Comparison of ENCODE assay signal across 8 cellular contexts in genomic region chr10:62815373-62816111, GRCh38. TPM values are rescaled to one million over a fixed set of nuclear protein-coding genes. Genes with fewer than 3 reads are reported as not detected.
DNase-seq lines count a peak whose midpoint lies in the region; ATAC-seq and TF ChIP-seq lines count a peak whose summit lies in the region.

No MANE protein-coding gene starts in this region.

- H3K27me3 ChIP-seq in DOHH2 (ENCODE audit: control insufficient read depth, low read length) (peaks cover 41% of the 10 kb centered on the region), duodenal mucosa (ENCODE audit: control insufficient read depth in 1 of 2, insufficient read depth in 2 of 2, low read length in 2 of 2) (peaks cover 42 to 46% of the 10 kb centered on the region in 2 donors), tibial artery (peaks cover 0 to 30% of the 10 kb centered on the region in 2 donors)

- no peaks in the 10 kb centered on the region for H3K9me2 ChIP-seq in DOHH2 (replicated peaks; ENCODE audit: control insufficient read depth, low read length)

- H3K4me3 ChIP-seq in DOHH2 (ENCODE audit: low read length), result peak overlapping the region; percentile 78
- peak overlapping the region; percentile 76 to 81 for H3K4me3 ChIP-seq in duodenal mucosa (ENCODE audit: low read depth in 1 of 2, low read length in 2 of 2)
- H3K4me3 ChIP-seq in tibial artery, result peak overlapping the region; percentile 66 to 70

- peaks cover 39% of the 10 kb centered on the region for H3K4me1 ChIP-seq in DOHH2 (ENCODE audit: control insufficient read depth, low read length)
- H3K4me1 ChIP-seq in duodenal mucosa (ENCODE audit: control insufficient read depth in 1 of 2, insufficient read depth in 2 of 2, low read length in 2 of 2), result peaks cover 25 to 31% of the 10 kb centered on the region in 2 donors
- peaks cover 0 to 51% (median 38%) of the 10 kb centered on the region in 4 donors for H3K4me1 ChIP-seq in tibial artery

- no peak overlapping the region for H3K27ac ChIP-seq in DOHH2 (ENCODE audit: low read depth, low read length)
- H3K27ac ChIP-seq in duodenal mucosa (ENCODE audit: low read depth, low read length), result no peak overlapping the region
- peak overlapping the region in 1 of 2 donors; percentile 72 for H3K27ac ChIP-seq in tibial artery

- H3K9me3 Mint-ChIP-seq in T-cell (no peaks in the 10 kb centered on the region), mesothelial cell of epicardium (no peaks in the 10 kb centered on the region)

- H4K20me1 ChIP-seq in DOHH2 (ENCODE audit: control insufficient read depth, insufficient read depth, low read depth, low read length), result peaks cover 9% of the 10 kb centered on the region; the same call in 1 of the 2 replicates

- intact Hi-C loops in tibial artery (cut with DNase I; ENCODE audit: low total_unique reads), result loop anchor here (5.0 to 10.0 kb wide), 3 partner anchors 319 to 371 kb away; partner anchors contain the start of gene NRBF2

- H3K4me3 Mint-ChIP-seq in T-cell, result peak overlapping the region; percentile 86 to 97 (median 95)
- H3K4me3 Mint-ChIP-seq in mesothelial cell of epicardium, result peak overlapping the region; percentile 85

- TF ChIP-seq CTCF in DOHH2 (IDR thresholded peaks at IDR 0.05; ENCODE audit: low read depth, low read length, poor library complexity, severe bottlenecking) (no peak), mesothelial cell of epicardium (IDR thresholded peaks at IDR 0.05; ENCODE audit: unreplicated experiment) (no peak), tibial artery (IDR thresholded peaks at IDR 0.05) (no peak)

- CTCF ChIA-PET in T-cell (lab: Charles Lee), result interaction anchor here (0.6 to 4.5 kb wide), 17 partner anchors 9 to 821 kb away, joined by 3 to 97 read pairs (median 7); partner anchors contain the start of gene ADO (in 1 of the 2)

- ATAC-seq in T-cell (replicated peaks in 1 of 4) (no peak), GM18909 (IDR thresholded peaks at IDR 0.05; ENCODE audit: poor library complexity, unreplicated experiment) (no peak)

- peaks cover 4% of the 10 kb centered on the region for H3K36me3 ChIP-seq in DOHH2 (ENCODE audit: control insufficient read depth, low read length)
- no peaks in the 10 kb centered on the region for H3K36me3 ChIP-seq in duodenal mucosa (ENCODE audit: control insufficient read depth in 1 of 2, insufficient read depth in 2 of 2, low read length in 2 of 2)
- H3K36me3 ChIP-seq in tibial artery, result peaks cover 0 to 7% (median 0%) of the 10 kb centered on the region in 3 donors

- peak in 5 of 34 experiments; percentile 8 to 37 (median 30) for DNase-seq in T-cell
- peak in 1 of 2 experiments; percentile 45 for DNase-seq in mesothelial cell of epicardium (ENCODE audit: low spot score in 2 of 2, unreplicated experiment in 2 of 2)
- DNase-seq in tibial artery, result no peak
- no peak for DNase-seq in AG08396 (ENCODE audit: low spot score)
- DNase-seq in SIG-M5 (lab: John Stamatoyannopoulos, UW), result no peak

- no peaks in the 10 kb centered on the region for H3K79me2 ChIP-seq in DOHH2 (ENCODE audit: control insufficient read depth, low read length)

- H3K9me3 ChIP-seq in DOHH2 (ENCODE audit: control insufficient read depth, insufficient read depth, low read length) (no peaks in the 10 kb centered on the region), duodenal mucosa (ENCODE audit: control insufficient read depth in 1 of 2, low read length in 2 of 2) (no peaks in the 10 kb centered on the region), tibial artery (no peaks in the 10 kb centered on the region)

- peaks cover 23% of the 10 kb centered on the region for H3F3A ChIP-seq in DOHH2 (ENCODE audit: control insufficient read depth, insufficient read depth)

- POLR2A ChIA-PET in T-cell (lab: Charles Lee), result interaction anchor here (1.4 to 1.6 kb wide), 3 partner anchors 9 to 36 kb away, joined by 4 to 5 read pairs (median 4); no protein-coding TSS in a partner anchor

- peak overlapping the region; percentile 98 for H3K4me2 ChIP-seq in DOHH2 (ENCODE audit: low read length)

- H3K36me3 Mint-ChIP-seq in T-cell, result no peaks in the 10 kb centered on the region
- H3K36me3 Mint-ChIP-seq in mesothelial cell of epicardium, result peaks cover 2% of the 10 kb centered on the region

- H3K4me1 Mint-ChIP-seq in T-cell (peaks cover 55 to 60% (median 57%) of the 10 kb centered on the region in 3 donors), mesothelial cell of epicardium (peaks cover 33% of the 10 kb centered on the region)

- H3K27me3 Mint-ChIP-seq in T-cell, result peaks cover 14 to 39% of the 10 kb centered on the region in 2 donors
- peaks cover 91% of the 10 kb centered on the region for H3K27me3 Mint-ChIP-seq in mesothelial cell of epicardium (ENCODE audit: low read depth)

- H3K27ac Mint-ChIP-seq in T-cell, result peak overlapping the region in 1 of 2 donors; percentile 76
- H3K27ac Mint-ChIP-seq in mesothelial cell of epicardium, result peak overlapping the region; percentile 95

- peak overlapping the region; percentile 60 to 79 for H3K9ac ChIP-seq in duodenal mucosa (ENCODE audit: low read depth in 1 of 2, low read length in 2 of 2)

RNA-seq across cellular contexts. Expression of gene EGR2, which starts 0.6 kb away (rescaled TPM):
- total RNA-seq in T-cell (1 to 10 TPM in 4 of 5 donors, under 1 TPM in 1; 0.90 to 2.7 (median 2.5) TPM), mesothelial cell of epicardium (16.9 to 21.9 TPM (median 20.0 TPM) in 3 replicates)

RNA-seq across cellular contexts. Expression of gene ADO, which starts 11.0 kb away (rescaled TPM):
- 10 to 100 TPM; 10.5 to 17.5 (median 15.6) TPM for total RNA-seq in T-cell
- total RNA-seq in mesothelial cell of epicardium, result 20.1 to 21.0 TPM (median 20.3 TPM) in 3 replicates
